ENCODE assay signal across 21 cellular contexts in the genomic region with DNA sequence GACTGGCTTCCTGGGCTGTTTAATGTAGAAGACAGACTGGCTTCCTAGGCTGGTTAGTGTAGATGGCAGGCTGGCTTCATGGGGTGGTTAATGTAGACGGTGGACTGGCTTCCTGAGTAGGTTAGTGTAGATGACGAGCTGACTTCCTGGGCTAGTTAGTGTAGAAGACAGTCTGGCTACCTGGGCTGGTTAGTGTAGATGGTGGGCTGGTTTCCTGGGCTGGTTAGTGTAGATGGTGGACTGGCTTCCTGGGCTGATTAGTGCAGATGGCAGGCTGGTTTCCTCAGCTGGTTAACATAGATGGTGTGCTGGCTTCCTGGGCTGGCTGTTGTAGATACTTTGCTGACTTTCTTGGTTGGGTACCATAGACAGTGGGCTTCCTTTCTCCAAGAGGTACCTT.
DNase-seq lines count a peak whose midpoint lies in the region; ATAC-seq and TF ChIP-seq lines count a peak whose summit lies in the region.
"Had no signal": no experiment of that assay in that cellular context is flagged by ENCODE, and none has a peak within 500 bp of the region (broad histone marks: within the 10 kb centered on the region; RNA-seq: fewer than 3 reads in every experiment).

No MANE protein-coding gene starts in this region.

- intact Hi-C loops in sciatic nerve (cut with DNase I) = no loop called here

- peak overlapping the region; percentile 35 for H3K4me3 Mint-ChIP-seq in endothelial cell (ENCODE audit: unreplicated experiment)
- no peak overlapping the region for H3K4me3 Mint-ChIP-seq in activated T-cell treated with anti-CD3 and anti-CD28 coated beads, Interleukin-2, amount 50 U/mL, for 24 hours
- H3K4me3 Mint-ChIP-seq: CD8-positive, alpha-beta memory T cell had no signal

- H3K27me3 Mint-ChIP-seq in endothelial cell (ENCODE audit: unreplicated experiment) = peaks cover 9% of the 10 kb centered on the region
- peaks cover 11% of the 10 kb centered on the region for H3K27me3 Mint-ChIP-seq in activated T-cell treated with anti-CD3 and anti-CD28 coated beads, Interleukin-2, amount 50 U/mL, for 24 hours
- H3K27me3 Mint-ChIP-seq: CD4-positive, CD25-positive, alpha-beta regulatory T cell had no signal

- H3K27me3 ChIP-seq in MG63 = no peaks in the 10 kb centered on the region
- H3K27me3 ChIP-seq: BE2C had no signal

- peak; percentile 3 for DNase-seq in activated effector memory CD4-positive, alpha-beta T cell treated with anti-CD3 and anti-CD28 coated beads, Interleukin-2, amount 50 U/mL, for 16 hours
- DNase-seq in activated effector memory CD4-positive, alpha-beta T cell treated with Interleukin-2 at 50 U/mL for 16 hours = no peak
- DNase-seq in coronary artery (ENCODE audit: low spot score) = peak; percentile 22
- DNase-seq in endothelial cell (ENCODE audit: low spot score) = no peak
- peak; percentile 12 for DNase-seq in sciatic nerve (ENCODE audit: low spot score)
- no peak for DNase-seq in MG63
- no peak for DNase-seq in midbrain (lab: John Stamatoyannopoulos, UW)
- DNase-seq in activated T-cell treated with anti-CD3 and anti-CD28 coated beads, Interleukin-2, amount 50 U/mL, for 24 hours = no peak
- DNase-seq: ACHN; BE2C; C1 segment of cervical spinal cord; CD4-positive, CD25-positive, alpha-beta regulatory T cell; CD8-positive, alpha-beta memory T cell; COR-L47; DMS 273 treated with DMSO at 0.1 percent for 48 hours; DMS53; DND-41; EL; GOT3; H9 had no signal

- no peak for ATAC-seq in sciatic nerve
- ATAC-seq: GM12878 had no signal

- peaks cover 29% of the 10 kb centered on the region for H3K9me3 Mint-ChIP-seq in endothelial cell (ENCODE audit: unreplicated experiment)
- H3K9me3 Mint-ChIP-seq in activated T-cell treated with anti-CD3 and anti-CD28 coated beads, Interleukin-2, amount 50 U/mL, for 24 hours = peaks cover 29% of the 10 kb centered on the region

- H3K27ac ChIP-seq in coronary artery = no peak overlapping the region

- H3K36me3 ChIP-seq in MG63 = no peaks in the 10 kb centered on the region
- H3K36me3 ChIP-seq: BE2C had no signal

- H3K36me3 Mint-ChIP-seq in endothelial cell (ENCODE audit: low read depth, unreplicated experiment) = peaks cover 29% of the 10 kb centered on the region
- no peaks in the 10 kb centered on the region for H3K36me3 Mint-ChIP-seq in activated T-cell treated with anti-CD3 and anti-CD28 coated beads, Interleukin-2, amount 50 U/mL, for 24 hours (ENCODE audit: low read depth)
- H3K36me3 Mint-ChIP-seq: CD4-positive, CD25-positive, alpha-beta regulatory T cell; CD8-positive, alpha-beta memory T cell had no signal

- peaks cover 3% of the 10 kb centered on the region; the same call in 1 of the 2 replicates for H3K9me3 ChIP-seq in MG63
- H3K9me3 ChIP-seq: BE2C had no signal

- TF ChIP-seq CTCF in coronary artery (IDR thresholded peaks at IDR 0.05) (no peak), endothelial cell (IDR thresholded peaks at IDR 0.05; ENCODE audit: unreplicated experiment) (no peak)

- H3K4me1 Mint-ChIP-seq in endothelial cell (ENCODE audit: unreplicated experiment) = no peaks in the 10 kb centered on the region
- H3K4me1 Mint-ChIP-seq in activated T-cell treated with anti-CD3 and anti-CD28 coated beads, Interleukin-2, amount 50 U/mL, for 24 hours (ENCODE audit: low read depth) = no peaks in the 10 kb centered on the region
- H3K4me1 Mint-ChIP-seq: CD4-positive, CD25-positive, alpha-beta regulatory T cell; CD8-positive, alpha-beta memory T cell had no signal

- H3K4me3 ChIP-seq in coronary artery = no peak overlapping the region
- no peak overlapping the region for H3K4me3 ChIP-seq in MG63
- H3K4me3 ChIP-seq: GM12878 had no signal

- H3K27ac Mint-ChIP-seq in endothelial cell (ENCODE audit: unreplicated experiment) = peak overlapping the region; percentile 38
- no peak overlapping the region for H3K27ac Mint-ChIP-seq in activated T-cell treated with anti-CD3 and anti-CD28 coated beads, Interleukin-2, amount 50 U/mL, for 24 hours
- H3K27ac Mint-ChIP-seq: CD4-positive, CD25-positive, alpha-beta regulatory T cell; CD8-positive, alpha-beta memory T cell; H9 had no signal

Comparison
In these comparisons a context has a peak if more than half of its experiments do, and no peak if none do; other contexts are left out.
1. DNase-seq: peak in activated effector memory CD4-positive, alpha-beta T cell treated with anti-CD3 and anti-CD28 coated beads, Interleukin-2, amount 50 U/mL, for 16 hours (single experiment), coronary artery (single experiment) and sciatic nerve (single experiment); none in activated effector memory CD4-positive, alpha-beta T cell treated with Interleukin-2 at 50 U/mL for 16 hours (single experiment), endothelial cell (single experiment), MG63 (single experiment), midbrain (single experiment) and activated T-cell treated with anti-CD3 and anti-CD28 coated beads, Interleukin-2, amount 50 U/mL, for 24 hours (single experiment).